ENCODE assay signal across 9 cellular contexts in genomic region chrX:118976599-118977340, GRCh38. TPM values are rescaled to one million over a fixed set of nuclear protein-coding genes. Genes with fewer than 3 reads are reported as not detected.
DNase-seq lines count a peak whose midpoint lies in the region; ATAC-seq, FAIRE-seq and TF ChIP-seq lines count a peak whose summit lies in the region.
"Had no signal": no experiment of that assay in that cellular context is flagged by ENCODE, and none has a peak within 500 bp of the region (broad histone marks: within the 10 kb centered on the region; RNA-seq: fewer than 3 reads in every experiment).

No MANE protein-coding gene starts in this region.

- no peak for FAIRE-seq in GM19239 (lab: Jason Lieb, UNC)
- FAIRE-seq: frontal cortex had no signal

- no peak for ATAC-seq in CD8-positive, alpha-beta T cell

- no peak overlapping the region for H3K9ac ChIP-seq in parathyroid adenoma

- CTCF ChIA-PET in CD8-positive, alpha-beta T cell (lab: Charles Lee) = interaction anchor here (1.2 kb wide), 1 partner anchor 30 kb away, joined by 3 read pairs; no protein-coding TSS in a partner anchor

- peak overlapping the region; percentile 63 for H3K4me2 ChIP-seq in parathyroid adenoma (ENCODE audit: low read length)

- H3K9me3 Mint-ChIP-seq in CD8-positive, alpha-beta T cell = no peaks in the 10 kb centered on the region

- no peaks in the 10 kb centered on the region for H3K9me3 ChIP-seq in CD8-positive, alpha-beta T cell (ENCODE audit: low read length)
- H3K9me3 ChIP-seq in parathyroid adenoma (ENCODE audit: control insufficient read depth, low read length) = no peaks in the 10 kb centered on the region

- no peaks in the 10 kb centered on the region for H3K79me2 ChIP-seq in parathyroid adenoma

- H3K4me1 Mint-ChIP-seq in CD8-positive, alpha-beta T cell (ENCODE audit: low read depth) = peaks cover 21% of the 10 kb centered on the region

- H3K27me3 Mint-ChIP-seq in CD8-positive, alpha-beta T cell (ENCODE audit: low read depth) = peaks cover 8% of the 10 kb centered on the region

- intact Hi-C loops in CD8-positive, alpha-beta T cell (cut with DNase I, micrococcal nuclease) = loop anchor here in 1 of 2 experiments (10.0 kb wide), 1 partner anchor 258 kb away; the partner anchor contains the start of gene PGRMC1

- no peak overlapping the region for H3K27ac ChIP-seq in CD8-positive, alpha-beta T cell (ENCODE audit: low read depth, low read length)
- H3K27ac ChIP-seq in parathyroid adenoma = no peak overlapping the region

- POLR2A ChIA-PET in CD8-positive, alpha-beta T cell (lab: Charles Lee) = interaction anchor here (1.4 kb wide), 1 partner anchor 9 kb away, joined by 4 read pairs; no protein-coding TSS in a partner anchor

- peak overlapping the region; percentile 16 for H3K4me3 ChIP-seq in CD8-positive, alpha-beta T cell (ENCODE audit: low read depth, low read length)
- H3K4me3 ChIP-seq in fibroblast of villous mesenchyme (ENCODE audit: low read depth, low read length) (peak overlapping the region; percentile 46), parathyroid adenoma (ENCODE audit: low read depth, low read length) (no peak overlapping the region)

- TF ChIP-seq CTCF in CD8-positive, alpha-beta T cell (IDR thresholded peaks at IDR 0.05) = no peak
- TF ChIP-seq CTCF in fibroblast of villous mesenchyme (IDR thresholded peaks at IDR 0.05; ENCODE audit: insufficient read depth, low read depth, low read length) (no peak), parathyroid adenoma (IDR thresholded peaks at IDR 0.05) (no peak)

- peaks cover 4% of the 10 kb centered on the region for H3K36me3 Mint-ChIP-seq in CD8-positive, alpha-beta T cell

- peaks cover 6% of the 10 kb centered on the region for H3K4me1 ChIP-seq in CD8-positive, alpha-beta T cell (ENCODE audit: insufficient read depth, low read length)
- no peaks in the 10 kb centered on the region for H3K4me1 ChIP-seq in parathyroid adenoma

- no peak overlapping the region for H3K27ac Mint-ChIP-seq in CD8-positive, alpha-beta T cell

- H3K27me3 ChIP-seq in CD8-positive, alpha-beta T cell (ENCODE audit: insufficient read depth, low read length) = no peaks in the 10 kb centered on the region
- H3K27me3 ChIP-seq in parathyroid adenoma (ENCODE audit: control insufficient read depth, insufficient read depth, low read length) = no peaks in the 10 kb centered on the region

- H3K36me3 ChIP-seq in CD8-positive, alpha-beta T cell (ENCODE audit: insufficient read depth, low read length) = no peaks in the 10 kb centered on the region
- no peaks in the 10 kb centered on the region for H3K36me3 ChIP-seq in parathyroid adenoma (ENCODE audit: control insufficient read depth, insufficient read depth, low read length)

- peak overlapping the region; percentile 87 for H3K4me3 Mint-ChIP-seq in CD8-positive, alpha-beta T cell

- in situ Hi-C loops in KBM-7 (cut with MboI; ENCODE audit: low pct_unique_long_range_greater_than_20kb, low sequenced_read_pairs) = no loop called here

- no peak overlapping the region for H2AFZ ChIP-seq in parathyroid adenoma

- DNase-seq in CD8-positive, alpha-beta T cell = peak in 5 of 7 experiments; percentile 0 to 55 (median 20)
- peak; percentile 24 for DNase-seq in KBM-7
- DNase-seq in activated CD8-positive, alpha-beta memory T cell treated with anti-CD3 and anti-CD28 coated beads, Interleukin-2, amount 50 U/mL, for 4 hours = peak; percentile 22
- no peak for DNase-seq in fibroblast of villous mesenchyme (ENCODE audit: low read depth)
- DNase-seq in GM19240 (ENCODE audit: insufficient read length, low spot score) = no peak
- DNase-seq in pons (ENCODE audit: low spot score) = no peak
- DNase-seq in GM19239 (ENCODE audit: insufficient read length, low spot score) = no peak

RNA-seq across cellular contexts. Expression of gene LONRF3, which starts 2.4 kb away (rescaled TPM):
- total RNA-seq in CD8-positive, alpha-beta T cell = 1 to 10 TPM; 3.8 to 4.3 TPM
- 0.43 TPM in 1 of 2 replicates, not detected in the other for total RNA-seq in fibroblast of villous mesenchyme

Comparison
In these comparisons a context has a peak if more than half of its experiments do, and no peak if none do; other contexts are left out.
1. DNase-seq: peak in CD8-positive, alpha-beta T cell (5 of 7), KBM-7 (single experiment) and activated CD8-positive, alpha-beta memory T cell treated with anti-CD3 and anti-CD28 coated beads, Interleukin-2, amount 50 U/mL, for 4 hours (single experiment); none in fibroblast of villous mesenchyme (single experiment), GM19240 (single experiment), pons (single experiment) and GM19239 (single experiment).